Comparison of ENCODE assay signal across 9 cellular contexts in the genomic region with DNA sequence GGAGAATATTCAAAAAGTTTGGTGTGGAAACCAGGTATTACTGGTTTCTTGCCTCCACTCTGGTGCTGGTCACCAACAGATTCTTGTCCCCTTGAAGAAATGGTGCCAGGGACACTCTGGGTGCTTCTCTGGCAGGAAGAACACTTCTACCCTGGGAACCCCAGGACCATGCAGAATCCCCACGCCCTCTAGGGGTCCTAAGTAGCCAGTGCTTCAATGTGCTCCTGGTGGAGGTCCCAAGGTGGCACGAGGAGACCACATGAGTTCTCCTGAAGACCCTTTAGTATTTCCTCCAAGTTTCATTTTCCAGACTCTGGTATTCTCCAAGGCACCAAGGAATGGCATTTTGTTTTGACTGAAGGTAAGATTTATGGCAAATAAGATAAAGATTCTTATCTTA.
DNase-seq lines count a peak whose midpoint lies in the region; ATAC-seq and TF ChIP-seq lines count a peak whose summit lies in the region.
"Had no signal": no experiment of that assay in that cellular context is flagged by ENCODE, and none has a peak within 500 bp of the region (broad histone marks: within the 10 kb centered on the region; RNA-seq: fewer than 3 reads in every experiment).

No MANE protein-coding gene starts in this region.

- no peak for ATAC-seq in GM21717 (IDR thresholded peaks at IDR 0.05; ENCODE audit: unreplicated experiment)
- no peak for ATAC-seq in activated CD4-positive, alpha-beta T cell treated with anti-CD3 and anti-CD28 coated beads for 36 hours
- ATAC-seq in GM21619 (IDR thresholded peaks at IDR 0.05; ENCODE audit: unreplicated experiment) = no peak

- CTCF ChIA-PET in activated CD4-positive, alpha-beta T cell treated with anti-CD3 and anti-CD28 coated beads for 36 hours (lab: Charles Lee) = no interaction called here

- intact Hi-C loops in activated CD4-positive, alpha-beta T cell treated with anti-CD3 and anti-CD28 coated beads for 36 hours (cut with DNase I, micrococcal nuclease) = no loop called here

- no peak overlapping the region for H3K4me3 Mint-ChIP-seq in activated CD4-positive, alpha-beta T cell treated with anti-CD3 and anti-CD28 coated beads for 36 hours

- peaks cover 2% of the 10 kb centered on the region for H3K9me3 Mint-ChIP-seq in activated CD4-positive, alpha-beta T cell treated with anti-CD3 and anti-CD28 coated beads for 36 hours (ENCODE audit: low read depth)

- peak; percentile 4 for DNase-seq in DMS 273 treated with DMSO at 0.1 percent for 48 hours (lab: John Stamatoyannopoulos, UW)
- peak; percentile 31 for DNase-seq in GM20000 (ENCODE audit: low spot score)
- DNase-seq in NCI-H2196 treated with DMSO at 0.1 percent for 48 hours (lab: John Stamatoyannopoulos, UW; ENCODE audit: unreplicated experiment) = peak; percentile 2
- DNase-seq in fibroblast of the aortic adventitia (ENCODE audit: low read depth) = no peak
- DNase-seq in GF-D8 (lab: John Stamatoyannopoulos, UW) = no peak
- DNase-seq in activated CD4-positive, alpha-beta T cell treated with anti-CD3 and anti-CD28 coated beads for 36 hours = no peak

- no peak overlapping the region for H3K4me3 ChIP-seq in fibroblast of the aortic adventitia (ENCODE audit: low read depth, low read length)
- H3K4me3 ChIP-seq: SK-N-MC had no signal

- H3K27ac Mint-ChIP-seq in activated CD4-positive, alpha-beta T cell treated with anti-CD3 and anti-CD28 coated beads for 36 hours = no peak overlapping the region

- POLR2A ChIA-PET in activated CD4-positive, alpha-beta T cell treated with anti-CD3 and anti-CD28 coated beads for 36 hours (lab: Charles Lee) = no interaction called here

- TF ChIP-seq CTCF in GM20000 (IDR thresholded peaks at IDR 0.05; ENCODE audit: extremely low read depth, missing control alignments) = peak; percentile 11
- TF ChIP-seq CTCF in fibroblast of the aortic adventitia (IDR thresholded peaks at IDR 0.05; ENCODE audit: insufficient read depth, low read length) = peak; percentile 31

- H3K27me3 Mint-ChIP-seq in activated CD4-positive, alpha-beta T cell treated with anti-CD3 and anti-CD28 coated beads for 36 hours = peaks cover 4% of the 10 kb centered on the region

- no peaks in the 10 kb centered on the region for H3K4me1 Mint-ChIP-seq in activated CD4-positive, alpha-beta T cell treated with anti-CD3 and anti-CD28 coated beads for 36 hours

- no peaks in the 10 kb centered on the region for H3K36me3 Mint-ChIP-seq in activated CD4-positive, alpha-beta T cell treated with anti-CD3 and anti-CD28 coated beads for 36 hours (ENCODE audit: low read depth)

Comparison
In these comparisons a context has a peak if more than half of its experiments do, and no peak if none do; other contexts are left out.
1. DNase-seq: peak in DMS 273 treated with DMSO at 0.1 percent for 48 hours (single experiment), GM20000 (single experiment) and NCI-H2196 treated with DMSO at 0.1 percent for 48 hours (single experiment); none in fibroblast of the aortic adventitia (single experiment), GF-D8 (single experiment) and activated CD4-positive, alpha-beta T cell treated with anti-CD3 and anti-CD28 coated beads for 36 hours (single experiment).